Comparison of ENCODE assay signal across 25 cellular contexts in the genomic region with DNA sequence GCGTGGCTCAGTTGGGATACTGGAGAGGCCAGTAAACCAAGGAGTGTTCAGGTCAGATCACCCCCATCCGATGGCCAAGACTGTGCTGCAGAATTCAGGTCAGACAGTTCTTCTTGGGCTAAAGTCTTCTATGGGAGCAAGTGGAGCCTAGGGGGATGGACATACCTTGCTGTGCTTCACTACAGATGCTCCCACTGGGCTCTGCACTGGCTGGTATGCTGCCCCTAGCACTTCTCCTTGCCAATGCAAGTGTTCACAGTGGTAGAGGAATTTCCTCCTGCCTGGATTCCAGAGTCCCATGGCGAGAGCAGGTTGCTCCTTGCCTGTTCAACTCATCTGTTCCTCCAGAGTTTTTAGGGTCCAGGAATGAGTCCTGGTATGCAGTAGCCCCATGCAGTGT.
"Had no signal": no experiment of that assay in that cellular context is flagged by ENCODE, and none has a peak within 500 bp of the region (broad histone marks: within the 10 kb centered on the region; RNA-seq: fewer than 3 reads in every experiment).

No MANE protein-coding gene starts in this region.

- DNase-seq: hippocampal formation; immature natural killer cell; left ventricle myocardium inferior; mesendoderm; naive B cell; natural killer cell; nephron progenitor cell; ovary; right lobe of liver; stimulated activated CD4-positive, alpha-beta T cell treated with anti-CD3 and anti-CD28 coated beads, Interleukin-1b, Interleukin-23, amount 100 ng/mL, for 48 hours; stimulated activated CD4-positive, alpha-beta T cell treated with anti-CD3 and anti-CD28 coated beads, Interleukin-2, amount 100 ng/mL, for 48 hours; stimulated activated naive CD4-positive, alpha-beta T cell; tibial artery; trophoblast cell; uterus had no signal

- H3K4me3 Mint-ChIP-seq: immature natural killer cell; mesothelial cell of epicardium; naive B cell; natural killer cell; nephron progenitor cell; neural progenitor cell; stimulated activated naive CD8-positive, alpha-beta T cell treated with anti-CD3 and anti-CD28 coated beads, Interleukin-15, Interleukin-2, amounts not matched to agents 100 ng/mL and 50 ng/mL, for 24 hours had no signal

- H3K4me1 ChIP-seq: left ventricle myocardium inferior, neural progenitor cell, right atrium auricular region, right lobe of liver, suprapubic skin, tibial artery, uterus had no signal

- H3K9me3 Mint-ChIP-seq: stimulated activated naive CD8-positive, alpha-beta T cell treated with anti-CD3 and anti-CD28 coated beads, Interleukin-15, Interleukin-2, amounts not matched to agents 100 ng/mL and 50 ng/mL, for 24 hours had no signal

- H3K27me3 ChIP-seq: neural progenitor cell, ovary, right atrium auricular region, right lobe of liver, suprapubic skin, tibial artery, uterus had no signal

- H3K27ac ChIP-seq: left ventricle myocardium inferior, neural progenitor cell, ovary, right atrium auricular region, right lobe of liver, suprapubic skin, thoracic aorta, tibial artery, uterus had no signal

- H3K9me3 ChIP-seq: left ventricle myocardium inferior, ovary, right atrium auricular region, right lobe of liver, suprapubic skin, thoracic aorta, tibial artery, uterus had no signal

- H3K4me3 ChIP-seq: left ventricle myocardium inferior, lung, neural progenitor cell, ovary, right atrium auricular region, right lobe of liver, smooth muscle cell, suprapubic skin, thoracic aorta, tibial artery, uterus had no signal

- H3K4me1 Mint-ChIP-seq: immature natural killer cell, mesothelial cell of epicardium, naive B cell, natural killer cell, nephron progenitor cell, neural progenitor cell had no signal

- H3K27ac Mint-ChIP-seq: immature natural killer cell; mesothelial cell of epicardium; naive B cell; natural killer cell; nephron progenitor cell; neural progenitor cell; progenitor cell of endocrine pancreas; stimulated activated naive CD8-positive, alpha-beta T cell treated with anti-CD3 and anti-CD28 coated beads, Interleukin-15, Interleukin-2, amounts not matched to agents 100 ng/mL and 50 ng/mL, for 24 hours had no signal

- H3K36me3 ChIP-seq: left ventricle myocardium inferior, neural progenitor cell, ovary, right atrium auricular region, right lobe of liver, suprapubic skin, thoracic aorta, tibial artery, uterus had no signal

- H3K36me3 Mint-ChIP-seq: mesothelial cell of epicardium, naive B cell, neural progenitor cell had no signal

- H3K27me3 Mint-ChIP-seq: naive B cell; progenitor cell of endocrine pancreas; stimulated activated naive CD8-positive, alpha-beta T cell treated with anti-CD3 and anti-CD28 coated beads, Interleukin-15, Interleukin-2, amounts not matched to agents 100 ng/mL and 50 ng/mL, for 24 hours had no signal

- ATAC-seq: natural killer cell had no signal

- FAIRE-seq: islet of Langerhans had no signal
